ENCODE assay signal across 9 cellular contexts in genomic region chr17:81036128-81036891, GRCh38. TPM values are rescaled to one million over a fixed set of nuclear protein-coding genes. Genes with fewer than 3 reads are reported as not detected.
DNase-seq lines count a peak whose midpoint lies in the region; ATAC-seq and TF ChIP-seq lines count a peak whose summit lies in the region.
"Had no signal": no experiment of that assay in that cellular context is flagged by ENCODE, and none has a peak within 500 bp of the region (broad histone marks: within the 10 kb centered on the region; RNA-seq: fewer than 3 reads in every experiment).

No MANE protein-coding gene starts in this region.

- H3K36me3 ChIP-seq in iPS-15b (ENCODE audit: control insufficient read depth, insufficient read depth, low read length) (peaks cover 4% of the 10 kb centered on the region), OCI-LY7 (ENCODE audit: insufficient read depth, low read length) (no peaks in the 10 kb centered on the region)

- H3K9me3 ChIP-seq in iPS-15b (ENCODE audit: control insufficient read depth, insufficient read depth, low read length) (no peaks in the 10 kb centered on the region), OCI-LY7 (ENCODE audit: low read length) (no peaks in the 10 kb centered on the region)

- H3K79me2 ChIP-seq in OCI-LY7 (ENCODE audit: insufficient read depth, low read depth, low read length), result no peaks in the 10 kb centered on the region

- DNase-seq in NCI-H1092 treated with DMSO at 0.1 percent for 48 hours (lab: John Stamatoyannopoulos, UW) (peak; percentile 27), NCI-H1092 (lab: John Stamatoyannopoulos, UW) (no peak), NCI-H526 treated with DMSO at 0.1 percent for 48 hours (lab: John Stamatoyannopoulos, UW) (no peak), OCI-LY7 (ENCODE audit: low spot score) (no peak)
- DNase-seq: hippocampal formation had no signal

- H3K36me3 Mint-ChIP-seq in activated naive CD8-positive, alpha-beta T cell, result no peaks in the 10 kb centered on the region
- H3K36me3 Mint-ChIP-seq in stimulated activated memory B cell treated with anti-CD40 and anti-IgM and Interleukin-4, amounts not matched to agents 10 μg/mL and 1 μg/mL and 100 μg/mL, for 72 hours, result no peaks in the 10 kb centered on the region

- H3K4me3 ChIP-seq in iPS-15b (ENCODE audit: low read depth, low read length), result peak overlapping the region; percentile 55
- no peak overlapping the region for H3K4me3 ChIP-seq in OCI-LY7 (ENCODE audit: low read depth, low read length, poor library complexity, severe bottlenecking)

- H3K4me3 Mint-ChIP-seq in activated naive CD8-positive, alpha-beta T cell, result peak overlapping the region; percentile 87
- H3K4me3 Mint-ChIP-seq in stimulated activated memory B cell treated with anti-CD40 and anti-IgM and Interleukin-4, amounts not matched to agents 10 μg/mL and 1 μg/mL and 100 μg/mL, for 72 hours, result peak overlapping the region; percentile 66

- H3K4me2 ChIP-seq in OCI-LY7 (ENCODE audit: low read length), result no peak overlapping the region

- BruUV-seq in OCI-LY7 (replicated peaks; lab: Mats Ljungman, UMichigan), result no TSS peak

- peak overlapping the region; percentile 22 for H3K27ac Mint-ChIP-seq in activated naive CD8-positive, alpha-beta T cell
- no peak overlapping the region for H3K27ac Mint-ChIP-seq in stimulated activated memory B cell treated with anti-CD40 and anti-IgM and Interleukin-4, amounts not matched to agents 10 μg/mL and 1 μg/mL and 100 μg/mL, for 72 hours

- intact Hi-C loops in OCI-LY7 (cut with micrococcal nuclease; ENCODE audit: unreplicated experiment), result no loop called here

- 0 out of 2 replicates have a peak, but pooled peaks cover 4% of the 10 kb centered on the region for H4K20me1 ChIP-seq in OCI-LY7 (ENCODE audit: insufficient read depth, low read length)

- H3K27ac ChIP-seq in OCI-LY7 (ENCODE audit: low read depth, low read length, poor library complexity, severe bottlenecking), result no peak overlapping the region

- TF ChIP-seq CTCF in OCI-LY7 (conservative IDR thresholded peaks at IDR 0.05; ENCODE audit: low read length), result no peak

- no peak for ATAC-seq in stimulated activated memory B cell treated with anti-CD40 and anti-IgM and Interleukin-4, amounts not matched to agents 10 μg/mL and 1 μg/mL and 100 μg/mL, for 72 hours
- ATAC-seq in HG02973 (IDR thresholded peaks at IDR 0.05; ENCODE audit: unreplicated experiment), result no peak

- H3K9me3 Mint-ChIP-seq in activated naive CD8-positive, alpha-beta T cell (ENCODE audit: low read depth), result no peaks in the 10 kb centered on the region
- no peaks in the 10 kb centered on the region for H3K9me3 Mint-ChIP-seq in stimulated activated memory B cell treated with anti-CD40 and anti-IgM and Interleukin-4, amounts not matched to agents 10 μg/mL and 1 μg/mL and 100 μg/mL, for 72 hours

- peaks cover 23% of the 10 kb centered on the region for H3K4me1 Mint-ChIP-seq in activated naive CD8-positive, alpha-beta T cell (ENCODE audit: low read depth)
- peaks cover 23% of the 10 kb centered on the region for H3K4me1 Mint-ChIP-seq in stimulated activated memory B cell treated with anti-CD40 and anti-IgM and Interleukin-4, amounts not matched to agents 10 μg/mL and 1 μg/mL and 100 μg/mL, for 72 hours

- H3K9me2 ChIP-seq in OCI-LY7 (ENCODE audit: insufficient read depth, low read length), result no peaks in the 10 kb centered on the region

- CTCF ChIA-PET in OCI-LY7 (lab: Charles Lee; ENCODE audit: unreplicated experiment), result no interaction called here

- H3K27me3 Mint-ChIP-seq in activated naive CD8-positive, alpha-beta T cell, result no peaks in the 10 kb centered on the region
- peaks cover 93% of the 10 kb centered on the region for H3K27me3 Mint-ChIP-seq in stimulated activated memory B cell treated with anti-CD40 and anti-IgM and Interleukin-4, amounts not matched to agents 10 μg/mL and 1 μg/mL and 100 μg/mL, for 72 hours

- H3K4me1 ChIP-seq in iPS-15b (ENCODE audit: control insufficient read depth, insufficient read depth, low read length) (peaks cover 5% of the 10 kb centered on the region), OCI-LY7 (ENCODE audit: insufficient read depth, low read length, poor library complexity, severe bottlenecking) (peaks cover 5% of the 10 kb centered on the region)

- POLR2A ChIA-PET in OCI-LY7 (lab: Charles Lee), result no interaction called here

- peaks cover 2% of the 10 kb centered on the region for H3K27me3 ChIP-seq in iPS-15b (ENCODE audit: control insufficient read depth, insufficient read depth, low read length)

- no peak overlapping the region for H3K9ac ChIP-seq in iPS-15b (ENCODE audit: low read depth, low read length)

- no peak overlapping the region for H2AFZ ChIP-seq in OCI-LY7 (ENCODE audit: low read length)

RNA-seq across cellular contexts. Expression of gene BAIAP2, which starts 1.4 kb away (rescaled TPM):
- 1.3 and 2.1 TPM in 2 replicates for total RNA-seq in OCI-LY7 (2014; rRNA removed; shearing (Covaris generic))
- 2.1 and 2.3 TPM in 2 replicates for total RNA-seq in OCI-LY7 (2022)

RNA-seq across cellular contexts. Expression of gene CHMP6, which starts 44.7 kb away (rescaled TPM):
- 7.9 and 10.8 TPM in 2 replicates for total RNA-seq in OCI-LY7 (2014; rRNA removed; shearing (Covaris generic))
- total RNA-seq in OCI-LY7 (2022), result 23.6 and 23.8 TPM in 2 replicates
